Comparison of ENCODE assay signal across 28 cellular contexts in genomic region chr1:113551728-113552127, GRCh38.
"Had no signal": no experiment of that assay in that cellular context is flagged by ENCODE, and none has a peak within 500 bp of the region (broad histone marks: within the 10 kb centered on the region; RNA-seq: fewer than 3 reads in every experiment).

No MANE protein-coding gene starts in this region.

- H3K4me1 Mint-ChIP-seq: activated CD4-positive, alpha-beta T cell treated with anti-CD3 and anti-CD28 coated beads for 36 hours; activated CD8-positive, alpha-beta memory T cell treated with anti-CD3 and anti-CD28 coated beads, Interleukin-2, amount 10 ng/mL, durations not matched to agents 7 days and 5 days; nephron progenitor cell; stimulated activated naive B cell treated with anti-CD40 and anti-IgM and Interleukin-4, amounts not matched to agents 10 μg/mL and 1 μg/mL and 100 μg/mL, for 72 hours had no signal

- H3K9me3 ChIP-seq: esophagus muscularis mucosa, heart right ventricle, left lung, lower lobe of right lung, neutrophil, ovary, right lobe of liver, suprapubic skin, tibial artery, upper lobe of right lung had no signal

- H3K36me3 ChIP-seq: esophagus muscularis mucosa, lower lobe of right lung, neutrophil, ovary, suprapubic skin, upper lobe of right lung had no signal

- H3K27me3 ChIP-seq: dorsolateral prefrontal cortex, esophagus muscularis mucosa, heart right ventricle, left lung, neutrophil, ovary, right lobe of liver, suprapubic skin, tibial artery, upper lobe of right lung had no signal

- H3K27ac Mint-ChIP-seq: activated CD4-positive, alpha-beta T cell treated with anti-CD3 and anti-CD28 coated beads for 36 hours; activated CD8-positive, alpha-beta memory T cell treated with anti-CD3 and anti-CD28 coated beads, Interleukin-2, amount 10 ng/mL, durations not matched to agents 7 days and 5 days; activated CD8-positive, alpha-beta T cell treated with anti-CD3 and anti-CD28 coated beads, Interleukin-2, amount 10 ng/mL, durations not matched to agents 7 days and 5 days; activated naive CD8-positive, alpha-beta T cell; effector memory CD8-positive, alpha-beta T cell; nephron progenitor cell; progenitor cell of endocrine pancreas; stimulated activated naive B cell treated with anti-CD40 and anti-IgM and Interleukin-4, amounts not matched to agents 10 μg/mL and 1 μg/mL and 100 μg/mL, for 72 hours had no signal

- H3K9me3 Mint-ChIP-seq: stimulated activated naive B cell treated with anti-CD40 and anti-IgM and Interleukin-4, amounts not matched to agents 10 μg/mL and 1 μg/mL and 100 μg/mL, for 72 hours had no signal

- H3K4me3 Mint-ChIP-seq: activated CD4-positive, alpha-beta T cell treated with anti-CD3 and anti-CD28 coated beads for 36 hours; activated CD8-positive, alpha-beta memory T cell treated with anti-CD3 and anti-CD28 coated beads, Interleukin-2, amount 10 ng/mL, durations not matched to agents 7 days and 5 days; activated CD8-positive, alpha-beta T cell treated with anti-CD3 and anti-CD28 coated beads, Interleukin-2, amount 10 ng/mL, durations not matched to agents 7 days and 5 days; activated naive CD8-positive, alpha-beta T cell; effector memory CD8-positive, alpha-beta T cell; nephron progenitor cell; stimulated activated naive B cell treated with anti-CD40 and anti-IgM and Interleukin-4, amounts not matched to agents 10 μg/mL and 1 μg/mL and 100 μg/mL, for 72 hours had no signal

- ATAC-seq: activated CD4-positive, alpha-beta T cell treated with anti-CD3 and anti-CD28 coated beads for 36 hours; activated CD8-positive, alpha-beta memory T cell treated with anti-CD3 and anti-CD28 coated beads, Interleukin-2, amount 10 ng/mL, durations not matched to agents 7 days and 5 days; activated CD8-positive, alpha-beta T cell treated with anti-CD3 and anti-CD28 coated beads, Interleukin-2, amount 10 ng/mL, durations not matched to agents 7 days and 5 days; effector memory CD8-positive, alpha-beta T cell; heart right ventricle; left lung; lower lobe of right lung; right lobe of liver; stimulated activated naive B cell treated with anti-CD40 and anti-IgM and Interleukin-4, amounts not matched to agents 10 μg/mL and 1 μg/mL and 100 μg/mL, for 72 hours; upper lobe of right lung had no signal

- H3K36me3 Mint-ChIP-seq: stimulated activated naive B cell treated with anti-CD40 and anti-IgM and Interleukin-4, amounts not matched to agents 10 μg/mL and 1 μg/mL and 100 μg/mL, for 72 hours had no signal

- H3K27ac ChIP-seq: coronary artery, dorsolateral prefrontal cortex, esophagus muscularis mucosa, heart right ventricle, left lung, lower lobe of right lung, neutrophil, ovary, right lobe of liver, skin epidermis, suprapubic skin, tibial artery, upper lobe of right lung had no signal

- H3K4me3 ChIP-seq: coronary artery, dorsolateral prefrontal cortex, esophagus muscularis mucosa, heart right ventricle, left lung, lower lobe of right lung, ovary, right lobe of liver, skin epidermis, suprapubic skin, tibial artery, upper lobe of right lung had no signal

- H3K4me1 ChIP-seq: esophagus muscularis mucosa, heart right ventricle, left lung, lower lobe of right lung, right lobe of liver, suprapubic skin, tibial artery, upper lobe of right lung had no signal

- DNase-seq: activated CD4-positive, alpha-beta T cell treated with anti-CD3 and anti-CD28 coated beads for 36 hours; activated CD4-positive, CD25-positive, alpha-beta regulatory T cell; activated CD8-positive, alpha-beta memory T cell treated with anti-CD3 and anti-CD28 coated beads, Interleukin-2, amount 10 ng/mL, durations not matched to agents 7 days and 5 days; activated CD8-positive, alpha-beta T cell treated with anti-CD3 and anti-CD28 coated beads, Interleukin-2, amount 10 ng/mL, durations not matched to agents 7 days and 5 days; activated effector memory CD4-positive, alpha-beta T cell treated with Interleukin-2 at 50 U/mL for 16 hours; activated naive CD4-positive, alpha-beta T cell treated with Interleukin-2 at 50 U/mL for 16 hours; activated T-cell treated with anti-CD3 and anti-CD28 coated beads for 4 hours; anterior cingulate cortex; dorsolateral prefrontal cortex; effector memory CD8-positive, alpha-beta T cell; foreskin melanocyte; heart right ventricle; left lung; lower lobe of right lung; nephron progenitor cell; ovary; right lobe of liver; stimulated activated CD4-positive, alpha-beta T cell treated with anti-CD3 and anti-CD28 coated beads, Interleukin-12 subunit alpha, Interleukin-12 subunit beta, amount 100 ng/mL, for 4 hours; stimulated activated naive B cell treated with anti-CD40 and anti-IgM and Interleukin-4, amounts not matched to agents 10 μg/mL and 1 μg/mL and 100 μg/mL, for 72 hours; tibial artery; upper lobe of right lung had no signal

- H3K27me3 Mint-ChIP-seq: activated CD4-positive, alpha-beta T cell treated with anti-CD3 and anti-CD28 coated beads for 36 hours; activated CD8-positive, alpha-beta memory T cell treated with anti-CD3 and anti-CD28 coated beads, Interleukin-2, amount 10 ng/mL, durations not matched to agents 7 days and 5 days; progenitor cell of endocrine pancreas; stimulated activated naive B cell treated with anti-CD40 and anti-IgM and Interleukin-4, amounts not matched to agents 10 μg/mL and 1 μg/mL and 100 μg/mL, for 72 hours had no signal
